Comparison of ENCODE assay signal across 14 cellular contexts in the genomic region with DNA sequence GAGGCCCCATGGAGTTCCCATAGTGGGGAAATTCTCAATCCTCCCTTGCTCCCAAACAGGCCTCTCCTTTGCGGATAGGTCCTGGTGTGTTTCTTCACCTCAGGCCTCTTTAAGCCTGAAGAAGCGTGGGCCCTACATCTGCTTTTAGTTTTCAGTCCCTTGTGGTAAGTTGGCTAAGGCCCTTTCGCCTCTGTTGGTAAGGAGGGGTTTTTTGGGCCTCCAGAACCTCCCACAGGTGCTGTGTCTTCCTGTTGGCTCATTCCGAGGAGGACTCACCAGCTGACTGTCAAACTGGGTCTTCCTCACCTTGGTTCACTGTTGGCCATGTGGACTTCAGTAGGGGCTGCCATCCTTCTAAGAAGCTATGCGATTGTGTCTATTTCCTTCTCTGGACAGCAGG.
"Had no signal": no experiment of that assay in that cellular context is flagged by ENCODE, and none has a peak within 500 bp of the region (broad histone marks: within the 10 kb centered on the region; RNA-seq: fewer than 3 reads in every experiment).

No MANE protein-coding gene starts in this region.

- H3K36me3 ChIP-seq: adrenal gland had no signal

- H3K4me1 Mint-ChIP-seq: mesothelial cell of epicardium had no signal

- H3K27me3 ChIP-seq: adrenal gland, gastroesophageal sphincter, heart right ventricle, neutrophil, sigmoid colon, spleen had no signal

- H3K4me3 Mint-ChIP-seq: activated CD4-positive, alpha-beta memory T cell treated with anti-CD3 and anti-CD28 coated beads, Interleukin-2, amount 10 ng/mL, durations not matched to agents 7 days and 5 days; mesothelial cell of epicardium had no signal

- DNase-seq: activated CD4-positive, alpha-beta memory T cell treated with anti-CD3 and anti-CD28 coated beads, Interleukin-2, amount 10 ng/mL, durations not matched to agents 7 days and 5 days; activated naive CD4-positive, alpha-beta T cell treated with anti-CD3 and anti-CD28 coated beads, Interleukin-2, amount 50 U/mL, for 16 hours; adrenal gland; heart right ventricle; left cardiac atrium; lower lobe of right lung; sigmoid colon; spleen had no signal

- H3K9me3 Mint-ChIP-seq: activated CD4-positive, alpha-beta memory T cell treated with anti-CD3 and anti-CD28 coated beads, Interleukin-2, amount 10 ng/mL, durations not matched to agents 7 days and 5 days; mesothelial cell of epicardium had no signal

- H3K27ac ChIP-seq: adrenal gland, gastroesophageal sphincter, heart right ventricle, lower lobe of right lung, neutrophil, parathyroid adenoma, sigmoid colon, spleen, thoracic aorta, VCaP had no signal

- H3K4me3 ChIP-seq: adrenal gland, gastroesophageal sphincter, heart right ventricle, lower lobe of right lung, sigmoid colon, spleen, thoracic aorta had no signal

- H3K27me3 Mint-ChIP-seq: activated CD4-positive, alpha-beta memory T cell treated with anti-CD3 and anti-CD28 coated beads, Interleukin-2, amount 10 ng/mL, durations not matched to agents 7 days and 5 days had no signal

- ATAC-seq: gastroesophageal sphincter, heart right ventricle, left cardiac atrium, lower lobe of right lung had no signal

- H2AFZ ChIP-seq: parathyroid adenoma had no signal

- H3K4me1 ChIP-seq: adrenal gland, gastroesophageal sphincter, lower lobe of right lung, parathyroid adenoma, sigmoid colon had no signal

- H3K27ac Mint-ChIP-seq: activated CD4-positive, alpha-beta memory T cell treated with anti-CD3 and anti-CD28 coated beads, Interleukin-2, amount 10 ng/mL, durations not matched to agents 7 days and 5 days; mesothelial cell of epicardium had no signal
